Comparison of ENCODE assay signal across 15 cellular contexts in genomic region chr13:114145256-114145655, GRCh38. TPM values are rescaled to one million over a fixed set of nuclear protein-coding genes. Genes with fewer than 3 reads are reported as not detected.
DNase-seq lines count a peak whose midpoint lies in the region; ATAC-seq and TF ChIP-seq lines count a peak whose summit lies in the region.
"Had no signal": no experiment of that assay in that cellular context is flagged by ENCODE, and none has a peak within 500 bp of the region (broad histone marks: within the 10 kb centered on the region; RNA-seq: fewer than 3 reads in every experiment).

No MANE protein-coding gene starts in this region.

- TF ChIP-seq POLR2A in sigmoid colon (IDR thresholded peaks at IDR 0.05) = no peak
- TF ChIP-seq POLR2A in upper lobe of left lung (IDR thresholded peaks at IDR 0.05) = no peak

- H3K4me3 ChIP-seq in sigmoid colon (no peak overlapping the region), upper lobe of left lung (no peak overlapping the region), right atrium auricular region (no peak overlapping the region)
- H3K4me3 ChIP-seq: colonic mucosa had no signal

- H3K9me3 ChIP-seq in sigmoid colon = no peaks in the 10 kb centered on the region
- no peaks in the 10 kb centered on the region for H3K9me3 ChIP-seq in upper lobe of left lung
- H3K9me3 ChIP-seq in right atrium auricular region = no peaks in the 10 kb centered on the region
- H3K9me3 ChIP-seq: colonic mucosa had no signal

- no peaks in the 10 kb centered on the region for H3K27me3 Mint-ChIP-seq in activated T-cell treated with anti-CD3 and anti-CD28 coated beads, Interleukin-2, amount 50 U/mL, for 4 hours (ENCODE audit: low read depth)
- H3K27me3 Mint-ChIP-seq in activated T-cell treated with anti-CD3 and anti-CD28 coated beads, Interleukin-2, amount 50 U/mL, for 24 hours = no peaks in the 10 kb centered on the region
- no peaks in the 10 kb centered on the region for H3K27me3 Mint-ChIP-seq in activated T-helper 17 cell treated with anti-CD3 and anti-CD28 coated beads, Interleukin-2, amount 50 U/mL, for 72 hours
- peaks cover 1% of the 10 kb centered on the region for H3K27me3 Mint-ChIP-seq in endothelial cell (ENCODE audit: unreplicated experiment)

- TF ChIP-seq CTCF in sigmoid colon (IDR thresholded peaks at IDR 0.05) = no peak
- TF ChIP-seq CTCF in endothelial cell (IDR thresholded peaks at IDR 0.05; ENCODE audit: unreplicated experiment) = no peak
- TF ChIP-seq CTCF in upper lobe of left lung (IDR thresholded peaks at IDR 0.05) = no peak
- no peak for TF ChIP-seq CTCF in right atrium auricular region (IDR thresholded peaks at IDR 0.05)

- TF ChIP-seq EP300 in sigmoid colon (IDR thresholded peaks at IDR 0.05) = no peak
- no peak for TF ChIP-seq EP300 in upper lobe of left lung (IDR thresholded peaks at IDR 0.05)

- no peaks in the 10 kb centered on the region for H3K27me3 ChIP-seq in sigmoid colon
- H3K27me3 ChIP-seq in upper lobe of left lung = no peaks in the 10 kb centered on the region
- H3K27me3 ChIP-seq in right atrium auricular region = no peaks in the 10 kb centered on the region
- H3K27me3 ChIP-seq: colonic mucosa had no signal

- H3K9me3 Mint-ChIP-seq in activated T-cell treated with anti-CD3 and anti-CD28 coated beads, Interleukin-2, amount 50 U/mL, for 4 hours = no peaks in the 10 kb centered on the region
- H3K9me3 Mint-ChIP-seq in activated T-cell treated with anti-CD3 and anti-CD28 coated beads, Interleukin-2, amount 50 U/mL, for 24 hours = no peaks in the 10 kb centered on the region
- H3K9me3 Mint-ChIP-seq in activated T-helper 17 cell treated with anti-CD3 and anti-CD28 coated beads, Interleukin-2, amount 50 U/mL, for 72 hours = no peaks in the 10 kb centered on the region
- H3K9me3 Mint-ChIP-seq in endothelial cell (ENCODE audit: unreplicated experiment) = no peaks in the 10 kb centered on the region

- no peak for ATAC-seq in activated T-cell treated with anti-CD3 and anti-CD28 coated beads, Interleukin-2, amount 50 U/mL, for 4 hours
- no peak for ATAC-seq in activated T-helper 17 cell treated with anti-CD3 and anti-CD28 coated beads, Interleukin-2, amount 50 U/mL, for 72 hours (replicated peaks)
- no peak for ATAC-seq in upper lobe of left lung (ENCODE audit: low FRiP score in 2 of 2)
- ATAC-seq: HCT116 had no signal

- H3K36me3 ChIP-seq in sigmoid colon (no peaks in the 10 kb centered on the region), upper lobe of left lung (no peaks in the 10 kb centered on the region), right atrium auricular region (no peaks in the 10 kb centered on the region)
- H3K36me3 ChIP-seq: colonic mucosa had no signal

- H3K36me3 Mint-ChIP-seq in activated T-cell treated with anti-CD3 and anti-CD28 coated beads, Interleukin-2, amount 50 U/mL, for 4 hours (ENCODE audit: insufficient read depth) = no peaks in the 10 kb centered on the region
- H3K36me3 Mint-ChIP-seq in activated T-cell treated with anti-CD3 and anti-CD28 coated beads, Interleukin-2, amount 50 U/mL, for 24 hours (ENCODE audit: low read depth) = no peaks in the 10 kb centered on the region
- H3K36me3 Mint-ChIP-seq in activated T-helper 17 cell treated with anti-CD3 and anti-CD28 coated beads, Interleukin-2, amount 50 U/mL, for 72 hours (ENCODE audit: low read depth) = no peaks in the 10 kb centered on the region
- H3K36me3 Mint-ChIP-seq in endothelial cell (ENCODE audit: low read depth, unreplicated experiment) = no peaks in the 10 kb centered on the region

- H3K27ac Mint-ChIP-seq in activated T-cell treated with anti-CD3 and anti-CD28 coated beads, Interleukin-2, amount 50 U/mL, for 24 hours = no peak overlapping the region
- no peak overlapping the region for H3K27ac Mint-ChIP-seq in activated T-helper 17 cell treated with anti-CD3 and anti-CD28 coated beads, Interleukin-2, amount 50 U/mL, for 72 hours
- no peak overlapping the region for H3K27ac Mint-ChIP-seq in endothelial cell (ENCODE audit: unreplicated experiment)

- 55 to 87% methylated on average over 3 of the region's 3 CpGs for WGBS in sigmoid colon, 2 donors
- 56 to 81% methylated on average over 3 of the region's 3 CpGs for WGBS in upper lobe of left lung, 2 donors

- intact Hi-C loops in sigmoid colon (cut with DNase I) = no loop called here

- H3K4me1 ChIP-seq in sigmoid colon (no peaks in the 10 kb centered on the region), upper lobe of left lung (peaks cover 11 to 22% (median 16%) of the 10 kb centered on the region in 4 donors), right atrium auricular region (peaks cover 0 to 7% of the 10 kb centered on the region in 2 donors)

- DNase-seq in activated T-cell treated with anti-CD3 and anti-CD28 coated beads, Interleukin-2, amount 50 U/mL, for 4 hours = peak; percentile 2
- no peak for DNase-seq in activated T-cell treated with anti-CD3 and anti-CD28 coated beads, Interleukin-2, amount 50 U/mL, for 24 hours
- DNase-seq in NCI-H2227 (lab: John Stamatoyannopoulos, UW; ENCODE audit: unreplicated experiment) (peak; percentile 77), sigmoid colon (peak; percentile 14), endothelial cell (ENCODE audit: low spot score) (no peak), upper lobe of left lung (no peak), right atrium auricular region (ENCODE audit: low spot score) (no peak)
- DNase-seq: colonic mucosa; midbrain; NCI-H1105; SHP77 treated with DMSO at 0.1 percent for 48 hours; stimulated activated CD4-positive, alpha-beta T cell treated with anti-CD3 and anti-CD28 coated beads, Interleukin-2, amount 100 ng/mL, for 48 hours had no signal

- H3K27ac ChIP-seq in sigmoid colon (no peak overlapping the region), upper lobe of left lung (no peak overlapping the region), right atrium auricular region (no peak overlapping the region)
- H3K27ac ChIP-seq: colonic mucosa had no signal

- H3K4me1 Mint-ChIP-seq in activated T-cell treated with anti-CD3 and anti-CD28 coated beads, Interleukin-2, amount 50 U/mL, for 4 hours (ENCODE audit: low read depth) = peaks cover 25% of the 10 kb centered on the region
- H3K4me1 Mint-ChIP-seq in activated T-cell treated with anti-CD3 and anti-CD28 coated beads, Interleukin-2, amount 50 U/mL, for 24 hours (ENCODE audit: low read depth) = peaks cover 53% of the 10 kb centered on the region
- H3K4me1 Mint-ChIP-seq in activated T-helper 17 cell treated with anti-CD3 and anti-CD28 coated beads, Interleukin-2, amount 50 U/mL, for 72 hours = peaks cover 34% of the 10 kb centered on the region
- H3K4me1 Mint-ChIP-seq in endothelial cell (ENCODE audit: unreplicated experiment) = peaks cover 10% of the 10 kb centered on the region

- H3K4me3 Mint-ChIP-seq in activated T-cell treated with anti-CD3 and anti-CD28 coated beads, Interleukin-2, amount 50 U/mL, for 4 hours = no peak overlapping the region
- no peak overlapping the region for H3K4me3 Mint-ChIP-seq in activated T-cell treated with anti-CD3 and anti-CD28 coated beads, Interleukin-2, amount 50 U/mL, for 24 hours
- peak overlapping the region; percentile 26 for H3K4me3 Mint-ChIP-seq in activated T-helper 17 cell treated with anti-CD3 and anti-CD28 coated beads, Interleukin-2, amount 50 U/mL, for 72 hours
- no peak overlapping the region for H3K4me3 Mint-ChIP-seq in endothelial cell (ENCODE audit: unreplicated experiment)

RNA-seq across cellular contexts. Expression of gene RASA3, which starts 12.8 kb away (rescaled TPM):
- 10 to 100 TPM; 23.7 to 28.7 (median 26.6) TPM for total RNA-seq in activated T-cell treated with anti-CD3 and anti-CD28 coated beads, Interleukin-2, amount 50 U/mL, for 4 hours
- 10 to 100 TPM; 18.4 to 62.5 TPM for total RNA-seq in activated T-helper 17 cell treated with anti-CD3 and anti-CD28 coated beads, Interleukin-2, amount 50 U/mL, for 72 hours
- total RNA-seq in sigmoid colon (10 to 100 TPM; 15.0 to 22.4 (median 17.8) TPM), endothelial cell (ENCODE audit: unreplicated experiment) (34.0 TPM), upper lobe of left lung (10 to 100 TPM; 11.4 to 52.4 (median 18.4) TPM), right atrium auricular region (10 to 100 TPM; 10.2 to 13.2 TPM)
- 10 to 100 TPM in 1 of 3 donors, 1 to 10 TPM in 2; 4.2 to 16.9 (median 5.4) TPM for polyA plus RNA-seq in sigmoid colon

RNA-seq across cellular contexts. Expression of gene CFAP97D2, which starts 33.8 kb away (rescaled TPM):
- not detected for total RNA-seq in activated T-cell treated with anti-CD3 and anti-CD28 coated beads, Interleukin-2, amount 50 U/mL, for 4 hours
- not detected for total RNA-seq in activated T-helper 17 cell treated with anti-CD3 and anti-CD28 coated beads, Interleukin-2, amount 50 U/mL, for 72 hours
- total RNA-seq in sigmoid colon (not detected), endothelial cell (ENCODE audit: unreplicated experiment) (not detected), upper lobe of left lung (1 to 10 TPM in 1 of 6 donors, under 1 TPM in 2, not detected in 3; 0.67 to 3.6 (median 0.76) TPM), right atrium auricular region (not detected)
- polyA plus RNA-seq in sigmoid colon = under 1 TPM in 1 of 3 donors, not detected in 2; 0.04 TPM
- total RNA-seq: colonic mucosa, fibroblast of lung had no signal
- polyA plus RNA-seq: fibroblast of lung had no signal

Comparison
In these comparisons a context has a peak if more than half of its experiments do, and no peak if none do; other contexts are left out.
1. DNase-seq: peak in activated T-cell treated with anti-CD3 and anti-CD28 coated beads, Interleukin-2, amount 50 U/mL, for 4 hours (single experiment), NCI-H2227 (single experiment) and sigmoid colon (single experiment); none in activated T-cell treated with anti-CD3 and anti-CD28 coated beads, Interleukin-2, amount 50 U/mL, for 24 hours (single experiment), endothelial cell (single experiment), upper lobe of left lung (0 of 2) and right atrium auricular region (single experiment).